ENCODE assay signal across 18 cellular contexts in genomic region chr3:123092243-123092642, GRCh38.
"Had no signal": no experiment of that assay in that cellular context is flagged by ENCODE, and none has a peak within 500 bp of the region (broad histone marks: within the 10 kb centered on the region; RNA-seq: fewer than 3 reads in every experiment).

No MANE protein-coding gene starts in this region.

- H3K27me3 Mint-ChIP-seq: effector memory CD8-positive, alpha-beta T cell had no signal

- H3K36me3 ChIP-seq: neutrophil, uterus had no signal

- H3K9me3 Mint-ChIP-seq: effector memory CD8-positive, alpha-beta T cell; mesothelial cell of epicardium; natural killer cell treated with Interleukin-12 subunit alpha and Interleukin-12 subunit beta and Interleukin-15 and Interleukin-18, amount 100 ng/mL, for 72 hours had no signal

- H3K4me1 ChIP-seq: uterus had no signal

- DNase-seq: effector memory CD8-positive, alpha-beta T cell; esophagus squamous epithelium; foreskin fibroblast; hippocampal formation; kidney glomerular epithelial cell; mammary epithelial cell; small intestine; stimulated activated CD4-positive, alpha-beta T cell treated with anti-CD3 and anti-CD28 coated beads, Interleukin-2, amount 100 ng/mL, for 48 hours; stimulated activated naive CD4-positive, alpha-beta T cell treated with Interleukin-2 at 50 U/mL for 16 hours; upper lobe of left lung; uterus had no signal

- ATAC-seq: effector memory CD8-positive, alpha-beta T cell; gastroesophageal sphincter; left lobe of liver; natural killer cell treated with Interleukin-12 subunit alpha and Interleukin-12 subunit beta and Interleukin-15 and Interleukin-18, amount 100 ng/mL, for 72 hours had no signal

- H3K27ac ChIP-seq: neutrophil, right atrium auricular region, upper lobe of left lung, uterus had no signal

- H3K4me3 ChIP-seq: esophagus squamous epithelium, gastroesophageal sphincter, right atrium auricular region, tibial artery, upper lobe of left lung, uterus had no signal

- H3K36me3 Mint-ChIP-seq: natural killer cell treated with Interleukin-12 subunit alpha and Interleukin-12 subunit beta and Interleukin-15 and Interleukin-18, amount 100 ng/mL, for 72 hours had no signal

- H3K27me3 ChIP-seq: esophagus squamous epithelium, gastroesophageal sphincter, neutrophil, right atrium auricular region, tibial artery, upper lobe of left lung, uterus had no signal

- H3K4me3 Mint-ChIP-seq: effector memory CD8-positive, alpha-beta T cell; mesothelial cell of epicardium; natural killer cell treated with Interleukin-12 subunit alpha and Interleukin-12 subunit beta and Interleukin-15 and Interleukin-18, amount 100 ng/mL, for 72 hours had no signal

- H3K27ac Mint-ChIP-seq: mesothelial cell of epicardium; natural killer cell treated with Interleukin-12 subunit alpha and Interleukin-12 subunit beta and Interleukin-15 and Interleukin-18, amount 100 ng/mL, for 72 hours had no signal

- H3K9me3 ChIP-seq: esophagus squamous epithelium, gastroesophageal sphincter, neutrophil, right atrium auricular region, tibial artery, upper lobe of left lung, uterus had no signal
